1 cellular context compared by ENCODE assay signal in the genomic region with DNA sequence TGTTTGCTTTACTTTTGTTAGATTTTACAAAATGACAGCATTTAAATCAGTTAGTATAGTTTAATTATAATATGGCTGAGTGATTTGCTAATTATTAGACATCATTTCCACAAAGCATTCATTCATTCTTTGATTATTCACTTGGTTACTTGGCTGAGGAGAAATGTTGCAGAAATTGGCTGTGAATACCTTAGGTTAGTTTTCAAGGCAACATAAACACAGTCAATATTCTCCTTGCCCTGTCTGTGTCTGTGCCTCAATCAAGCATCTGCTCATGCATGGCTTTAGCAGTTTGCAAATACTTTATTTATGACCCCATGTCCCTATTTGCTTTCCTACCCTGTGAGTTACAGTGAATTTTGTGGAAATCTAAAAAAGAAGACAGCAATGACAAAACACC.
TF ChIP-seq lines count a peak whose summit lies in the region.

No MANE protein-coding gene starts in this region.

TF ChIP-seq in HCT116, 20 proteins besides CTCF, POLR2A, EP300 and RAD21 (continued from another document):
- TF ChIP-seq, protein P1, sequence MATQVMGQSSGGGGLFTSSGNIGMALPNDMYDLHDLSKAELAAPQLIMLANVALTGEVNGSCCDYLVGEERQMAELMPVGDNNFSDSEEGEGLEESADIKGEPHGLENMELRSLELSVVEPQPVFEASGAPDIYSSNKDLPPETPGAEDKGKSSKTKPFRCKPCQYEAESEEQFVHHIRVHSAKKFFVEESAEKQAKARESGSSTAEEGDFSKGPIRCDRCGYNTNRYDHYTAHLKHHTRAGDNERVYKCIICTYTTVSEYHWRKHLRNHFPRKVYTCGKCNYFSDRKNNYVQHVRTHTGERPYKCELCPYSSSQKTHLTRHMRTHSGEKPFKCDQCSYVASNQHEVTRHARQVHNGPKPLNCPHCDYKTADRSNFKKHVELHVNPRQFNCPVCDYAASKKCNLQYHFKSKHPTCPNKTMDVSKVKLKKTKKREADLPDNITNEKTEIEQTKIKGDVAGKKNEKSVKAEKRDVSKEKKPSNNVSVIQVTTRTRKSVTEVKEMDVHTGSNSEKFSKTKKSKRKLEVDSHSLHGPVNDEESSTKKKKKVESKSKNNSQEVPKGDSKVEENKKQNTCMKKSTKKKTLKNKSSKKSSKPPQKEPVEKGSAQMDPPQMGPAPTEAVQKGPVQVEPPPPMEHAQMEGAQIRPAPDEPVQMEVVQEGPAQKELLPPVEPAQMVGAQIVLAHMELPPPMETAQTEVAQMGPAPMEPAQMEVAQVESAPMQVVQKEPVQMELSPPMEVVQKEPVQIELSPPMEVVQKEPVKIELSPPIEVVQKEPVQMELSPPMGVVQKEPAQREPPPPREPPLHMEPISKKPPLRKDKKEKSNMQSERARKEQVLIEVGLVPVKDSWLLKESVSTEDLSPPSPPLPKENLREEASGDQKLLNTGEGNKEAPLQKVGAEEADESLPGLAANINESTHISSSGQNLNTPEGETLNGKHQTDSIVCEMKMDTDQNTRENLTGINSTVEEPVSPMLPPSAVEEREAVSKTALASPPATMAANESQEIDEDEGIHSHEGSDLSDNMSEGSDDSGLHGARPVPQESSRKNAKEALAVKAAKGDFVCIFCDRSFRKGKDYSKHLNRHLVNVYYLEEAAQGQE (IDR thresholded peaks at IDR 0.05; ENCODE audit: low read depth): no peak
- TF ChIP-seq SRF (IDR thresholded peaks at IDR 0.05; ENCODE audit: low read depth) (no peak), ZFX (IDR thresholded peaks at IDR 0.05) (no peak), JUND (IDR thresholded peaks at IDR 0.05) (no peak)
